ENCODE assay signal across 10 cellular contexts in the genomic region with DNA sequence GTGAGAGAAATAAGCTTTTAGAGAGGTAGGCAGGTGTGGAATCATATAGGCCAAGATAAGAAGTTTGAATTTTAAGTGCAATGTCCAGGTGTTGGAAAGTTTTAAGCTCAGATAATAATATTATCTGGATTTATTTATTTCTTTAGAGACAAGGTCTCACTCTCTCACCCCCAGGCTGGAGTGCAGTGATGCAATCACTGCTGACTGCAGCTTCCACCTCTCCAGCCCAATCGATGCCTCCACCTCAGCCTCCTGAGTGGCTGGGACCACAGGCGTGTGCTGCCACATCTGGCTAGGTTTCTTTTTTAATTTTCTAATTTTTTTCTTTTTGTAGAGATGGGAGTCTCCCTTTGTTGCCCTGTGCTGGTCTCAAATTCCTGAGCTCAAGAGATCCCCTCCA. TPM values are rescaled to one million over a fixed set of nuclear protein-coding genes. Genes with fewer than 3 reads are reported as not detected.
"Had no signal": no experiment of that assay in that cellular context is flagged by ENCODE, and none has a peak within 500 bp of the region (broad histone marks: within the 10 kb centered on the region; RNA-seq: fewer than 3 reads in every experiment).

No MANE protein-coding gene starts in this region.

- H3K36me3 ChIP-seq: HAP-1 had no signal

- H3K27ac ChIP-seq: GM23248, HL-60 had no signal

- H3K9ac ChIP-seq: GM23248 had no signal

- H3K4me1 Mint-ChIP-seq: IgD-negative memory B cell had no signal

- H3K4me1 ChIP-seq: HAP-1 had no signal

- DNase-seq: GM23248, H7, HFFc6, KG1 had no signal

- H3K4me3 ChIP-seq: GM23248, HAP-1 had no signal

- H3K36me3 Mint-ChIP-seq: IgD-negative memory B cell had no signal

- ATAC-seq: HCT116 had no signal

- H3K27ac Mint-ChIP-seq: HFFc6, IgD-negative memory B cell had no signal

- H3K4me3 Mint-ChIP-seq: HFFc6, IgD-negative memory B cell had no signal

- H2AFZ ChIP-seq: GM23248 had no signal

- H3K9me3 ChIP-seq: HAP-1 had no signal

RNA-seq across cellular contexts. Expression of a gene that starts 5.5 kb away (rescaled TPM):
- total RNA-seq: GM23248, H4, H7, HFFc6, HT1080 had no signal
- polyA plus RNA-seq: GM23248, IgD-negative memory B cell had no signal

RNA-seq across cellular contexts. Expression of a gene that starts 36.3 kb away (rescaled TPM):
- total RNA-seq: GM23248, H4, H7, HFFc6, HT1080 had no signal
- polyA plus RNA-seq: GM23248, IgD-negative memory B cell had no signal

RNA-seq across cellular contexts. Expression of a gene that starts 36.4 kb away (rescaled TPM):
- total RNA-seq: GM23248, H4, H7, HFFc6, HT1080 had no signal
- polyA plus RNA-seq: GM23248, IgD-negative memory B cell had no signal

RNA-seq across cellular contexts. Expression of a gene that starts 54.2 kb away (rescaled TPM):
- total RNA-seq: GM23248, H4, H7, HFFc6, HT1080 had no signal
- polyA plus RNA-seq: GM23248, IgD-negative memory B cell had no signal
